Comparison of ENCODE assay signal across 34 cellular contexts in the genomic region with DNA sequence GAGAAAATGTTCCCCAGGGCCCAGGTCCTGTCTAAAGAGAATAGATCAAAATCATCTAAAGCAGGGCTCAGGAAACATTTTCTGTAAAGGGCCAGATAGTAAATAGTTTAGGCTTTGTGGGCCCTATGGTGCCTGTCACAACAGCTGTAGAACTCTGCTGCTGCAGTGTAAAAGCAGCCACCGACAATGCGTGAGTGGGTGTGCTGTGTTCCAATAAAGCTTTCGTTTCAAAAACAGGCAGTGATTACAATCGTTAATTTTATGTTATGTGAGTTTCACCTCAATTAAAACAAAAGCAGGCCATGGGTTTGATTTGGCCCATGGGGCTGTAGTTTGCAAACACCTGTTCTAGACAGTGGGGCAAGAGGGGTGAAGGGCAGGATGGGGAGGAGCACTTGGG.
"Had no signal": no experiment of that assay in that cellular context is flagged by ENCODE, and none has a peak within 500 bp of the region (broad histone marks: within the 10 kb centered on the region; RNA-seq: fewer than 3 reads in every experiment).

No MANE protein-coding gene starts in this region.

- H3K36me3 ChIP-seq: adrenal gland, MG63, Peyer's patch had no signal

- H3K27ac ChIP-seq: adrenal gland, Peyer's patch, RWPE1, VCaP had no signal

- H3K36me3 Mint-ChIP-seq: activated CD4-positive, alpha-beta memory T cell treated with anti-CD3 and anti-CD28 coated beads for 36 hours; activated CD8-positive, alpha-beta memory T cell treated with anti-CD3 and anti-CD28 coated beads, Interleukin-2, amount 10 ng/mL, durations not matched to agents 7 days and 5 days; activated naive CD4-positive, alpha-beta T cell treated with anti-CD3 and anti-CD28 coated beads, Interleukin-2, amount 50 U/mL, for 72 hours; brain had no signal

- H3K27me3 ChIP-seq: adrenal gland, MG63, Peyer's patch had no signal

- H3K9me3 Mint-ChIP-seq: activated B cell treated with CpG ODN at 0.5 μM for 24 hours; activated CD4-positive, alpha-beta memory T cell treated with anti-CD3 and anti-CD28 coated beads for 36 hours; activated naive CD4-positive, alpha-beta T cell treated with anti-CD3 and anti-CD28 coated beads for 36 hours; activated naive CD4-positive, alpha-beta T cell treated with anti-CD3 and anti-CD28 coated beads, Interleukin-2, amount 50 U/mL, for 72 hours; activated T-helper 1 cell treated with anti-CD3 and anti-CD28 coated beads, Interleukin-12 subunit alpha, Interleukin-12 subunit beta, Interleukin-2, Interleukin-4 antibody, amounts not matched to agents 30 ng/mL and 10 ng/mL and 1 ng/mL, durations not matched to agents 14 hours and 24 hours and 36 hours; IgD-negative memory B cell had no signal

- H3K4me3 Mint-ChIP-seq: activated B cell treated with CpG ODN at 0.5 μM for 24 hours; activated CD4-positive, alpha-beta memory T cell treated with anti-CD3 and anti-CD28 coated beads for 36 hours; activated CD8-positive, alpha-beta memory T cell treated with anti-CD3 and anti-CD28 coated beads, Interleukin-2, amount 10 ng/mL, durations not matched to agents 7 days and 5 days; activated naive CD4-positive, alpha-beta T cell treated with anti-CD3 and anti-CD28 coated beads for 36 hours; activated T-helper 1 cell treated with anti-CD3 and anti-CD28 coated beads, Interleukin-12 subunit alpha, Interleukin-12 subunit beta, Interleukin-2, Interleukin-4 antibody, amounts not matched to agents 30 ng/mL and 10 ng/mL and 1 ng/mL, durations not matched to agents 14 hours and 24 hours and 36 hours; brain had no signal

- H3K4me1 ChIP-seq: adrenal gland had no signal

- DNase-seq: activated B cell treated with CpG ODN at 0.5 μM for 24 hours; activated CD4-positive, alpha-beta memory T cell treated with anti-CD3 and anti-CD28 coated beads for 36 hours; activated CD4-positive, alpha-beta T cell treated with anti-CD3 and anti-CD28 coated beads for 4 hours; activated CD4-positive, alpha-beta T cell treated with anti-CD3 and anti-CD28 coated beads, Interleukin-2, amount 50 U/mL, for 1 hour; activated CD4-positive, CD25-positive, alpha-beta regulatory T cell treated with anti-CD3 and anti-CD28 coated beads, Interleukin-2, amount 50 U/mL, for 72 hours; activated CD8-positive, alpha-beta memory T cell treated with anti-CD3 and anti-CD28 coated beads, Interleukin-2, amount 10 ng/mL, durations not matched to agents 7 days and 5 days; activated gamma-delta T cell treated with Interleukin-2 at 50 U/mL for 16 hours; activated naive CD4-positive, alpha-beta T cell treated with anti-CD3 and anti-CD28 coated beads for 36 hours; activated T-cell treated with anti-CD3 and anti-CD28 coated beads, Interleukin-2, amount 50 U/mL, for 1 hour; adrenal gland; Kasumi-1; KG1; MG63; NCI-H1048; NCI-H1105 treated with DMSO at 0.1 percent for 48 hours; NCI-H1436; NCI-H1694; NCI-H1930; NCI-H2081 treated with DMSO at 0.1 percent for 48 hours; NCI-H345; NCI-H524 treated with DMSO at 0.1 percent for 48 hours; Peyer's patch; SIG-M5; T-helper 1 cell; T-helper 2 cell; T-helper 9 cell had no signal

- H3K9me3 ChIP-seq: adrenal gland, MG63, Peyer's patch had no signal

- H3K4me3 ChIP-seq: adrenal gland, MG63, Peyer's patch had no signal

- H3K27ac Mint-ChIP-seq: activated B cell treated with CpG ODN at 0.5 μM for 24 hours; activated CD4-positive, alpha-beta memory T cell treated with anti-CD3 and anti-CD28 coated beads for 36 hours; activated CD8-positive, alpha-beta memory T cell treated with anti-CD3 and anti-CD28 coated beads, Interleukin-2, amount 10 ng/mL, durations not matched to agents 7 days and 5 days; activated naive CD4-positive, alpha-beta T cell treated with anti-CD3 and anti-CD28 coated beads for 36 hours; activated naive CD4-positive, alpha-beta T cell treated with anti-CD3 and anti-CD28 coated beads, Interleukin-2, amount 50 U/mL, for 72 hours; activated T-helper 1 cell treated with anti-CD3 and anti-CD28 coated beads, Interleukin-12 subunit alpha, Interleukin-12 subunit beta, Interleukin-2, Interleukin-4 antibody, amounts not matched to agents 30 ng/mL and 10 ng/mL and 1 ng/mL, durations not matched to agents 14 hours and 24 hours and 36 hours; brain had no signal

- ATAC-seq: activated CD8-positive, alpha-beta memory T cell treated with anti-CD3 and anti-CD28 coated beads, Interleukin-2, amount 10 ng/mL, durations not matched to agents 7 days and 5 days; activated naive CD4-positive, alpha-beta T cell treated with anti-CD3 and anti-CD28 coated beads, Interleukin-2, amount 50 U/mL, for 72 hours; Right ventricle myocardium inferior; SK-N-SH treated with all-trans-retinoic acid at 6 μM for 48 hours had no signal
